14 cellular contexts compared by ENCODE assay signal in the genomic region with DNA sequence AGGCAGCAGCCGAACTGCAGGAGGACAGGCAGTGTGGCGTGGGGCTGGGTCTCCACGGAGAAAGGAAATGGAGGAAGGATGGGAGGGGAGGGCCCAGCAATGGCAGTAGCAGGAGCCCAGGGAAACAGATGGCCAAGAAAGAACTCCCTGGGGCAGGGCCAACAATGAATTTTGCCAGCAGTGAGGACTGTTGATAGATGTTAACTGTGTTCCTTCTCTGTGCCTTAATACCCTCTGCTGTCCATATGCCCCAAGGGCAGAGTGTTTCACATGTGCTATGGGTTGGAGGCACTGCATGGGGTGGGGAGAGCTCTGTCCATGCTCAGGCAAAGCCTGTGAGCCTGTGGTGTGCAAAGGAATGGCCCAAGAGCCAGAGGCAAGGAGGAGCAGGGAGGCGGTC.
DNase-seq lines count a peak whose midpoint lies in the region; ATAC-seq and TF ChIP-seq lines count a peak whose summit lies in the region.
"Had no signal": no experiment of that assay in that cellular context is flagged by ENCODE, and none has a peak within 500 bp of the region (broad histone marks: within the 10 kb centered on the region; RNA-seq: fewer than 3 reads in every experiment).

No MANE protein-coding gene starts in this region.

- H3K36me3 Mint-ChIP-seq in natural killer cell = peaks cover 20% of the 10 kb centered on the region
- H3K36me3 Mint-ChIP-seq in natural killer cell treated with Interleukin-12 subunit alpha and Interleukin-12 subunit beta and Interleukin-15 and Interleukin-18, amount 100 ng/mL, for 72 hours = peaks cover 12% of the 10 kb centered on the region
- H3K36me3 Mint-ChIP-seq in T-cell = peaks cover 18% of the 10 kb centered on the region
- peaks cover 7 to 16% of the 10 kb centered on the region in 2 donors for H3K36me3 Mint-ChIP-seq in activated T-cell treated with anti-CD3 and anti-CD28 coated beads, Interleukin-2, amount 50 U/mL, for 72 hours (ENCODE audit: insufficient read depth in 2 of 2)

- H3K9me3 ChIP-seq in left ventricle myocardium inferior (replicated peaks) = peaks cover 17% of the 10 kb centered on the region
- H3K9me3 ChIP-seq in ascending aorta = no peaks in the 10 kb centered on the region

- H3K4me3 Mint-ChIP-seq in natural killer cell (no peak overlapping the region), T-cell (no peak overlapping the region)
- H3K4me3 Mint-ChIP-seq in natural killer cell treated with Interleukin-12 subunit alpha and Interleukin-12 subunit beta and Interleukin-15 and Interleukin-18, amount 100 ng/mL, for 72 hours = no peak overlapping the region
- H3K4me3 Mint-ChIP-seq in activated T-cell treated with anti-CD3 and anti-CD28 coated beads, Interleukin-2, amount 50 U/mL, for 72 hours = no peak overlapping the region

- H3K4me1 Mint-ChIP-seq in natural killer cell = peaks cover 44 to 47% of the 10 kb centered on the region in 2 donors
- peaks cover 36 to 37% of the 10 kb centered on the region in 2 donors for H3K4me1 Mint-ChIP-seq in natural killer cell treated with Interleukin-12 subunit alpha and Interleukin-12 subunit beta and Interleukin-15 and Interleukin-18, amount 100 ng/mL, for 72 hours (ENCODE audit: low read depth in 2 of 2)
- peaks cover 47 to 51% (median 48%) of the 10 kb centered on the region in 3 donors for H3K4me1 Mint-ChIP-seq in T-cell
- peaks cover 24% of the 10 kb centered on the region for H3K4me1 Mint-ChIP-seq in activated T-cell treated with anti-CD3 and anti-CD28 coated beads, Interleukin-2, amount 50 U/mL, for 72 hours (ENCODE audit: low read depth)

- CTCF ChIA-PET in T-cell (lab: Charles Lee) = interaction anchor here in 1 of 2 donors (0.6 kb wide), 1 partner anchor 360 kb away, joined by 3 read pairs; no protein-coding TSS in a partner anchor

- ATAC-seq in natural killer cell (no peak), T-cell (replicated peaks in 1 of 4) (no peak)
- ATAC-seq in natural killer cell treated with Interleukin-12 subunit alpha and Interleukin-12 subunit beta and Interleukin-15 and Interleukin-18, amount 100 ng/mL, for 72 hours = no peak
- ATAC-seq in activated T-cell treated with anti-CD3 and anti-CD28 coated beads, Interleukin-2, amount 50 U/mL, for 72 hours (replicated peaks in 1 of 2) = no peak
- ATAC-seq: gastroesophageal sphincter, GM12878, mucosa of descending colon had no signal

- H3K4me1 ChIP-seq in left ventricle myocardium inferior (peaks cover 45% of the 10 kb centered on the region), ascending aorta (no peaks in the 10 kb centered on the region)

- no peak for DNase-seq in natural killer cell
- no peak for DNase-seq in natural killer cell treated with Interleukin-12 subunit alpha and Interleukin-12 subunit beta and Interleukin-15 and Interleukin-18, amount 100 ng/mL, for 72 hours (ENCODE audit: low spot score)
- DNase-seq in T-cell = no peak
- DNase-seq in left ventricle myocardium inferior = no peak
- no peak for DNase-seq in AML-193 (lab: John Stamatoyannopoulos, UW)
- no peak for DNase-seq in ascending aorta (ENCODE audit: low spot score in 2 of 2)
- DNase-seq in activated T-cell treated with anti-CD3 and anti-CD28 coated beads, Interleukin-2, amount 50 U/mL, for 48 hours = no peak
- no peak for DNase-seq in activated T-cell treated with anti-CD3 and anti-CD28 coated beads, Interleukin-2, amount 50 U/mL, for 72 hours
- DNase-seq: DND-41; mucosa of descending colon; NCI-H2029; NK-92 treated with Interleukin-12 subunit alpha and Interleukin-12 subunit beta, amount 100 ng/mL, for 24 hours had no signal

- peaks cover 6% of the 10 kb centered on the region in 2 donors for H3K9me3 Mint-ChIP-seq in natural killer cell
- peaks cover 9% of the 10 kb centered on the region for H3K9me3 Mint-ChIP-seq in natural killer cell treated with Interleukin-12 subunit alpha and Interleukin-12 subunit beta and Interleukin-15 and Interleukin-18, amount 100 ng/mL, for 72 hours
- H3K9me3 Mint-ChIP-seq in T-cell = peaks cover 8 to 28% (median 19%) of the 10 kb centered on the region in 3 donors
- peaks cover 10 to 12% of the 10 kb centered on the region in 2 donors for H3K9me3 Mint-ChIP-seq in activated T-cell treated with anti-CD3 and anti-CD28 coated beads, Interleukin-2, amount 50 U/mL, for 72 hours

- intact Hi-C loops in natural killer cell (cut with micrococcal nuclease) = no loop called here
- intact Hi-C loops in left ventricle myocardium inferior (cut with micrococcal nuclease) = no loop called here
- intact Hi-C loops in ascending aorta (cut with DNase I) = no loop called here

- H3K4me3 ChIP-seq in left ventricle myocardium inferior = no peak overlapping the region
- H3K4me3 ChIP-seq in ascending aorta = no peak overlapping the region
- H3K4me3 ChIP-seq: gastroesophageal sphincter, GM12878, mucosa of descending colon had no signal

- H3K36me3 ChIP-seq in left ventricle myocardium inferior (peaks cover 4% of the 10 kb centered on the region), ascending aorta (no peaks in the 10 kb centered on the region)
- H3K36me3 ChIP-seq: gastroesophageal sphincter had no signal

- no peaks in the 10 kb centered on the region for H3K27me3 Mint-ChIP-seq in natural killer cell (ENCODE audit: low read depth in 2 of 2)
- no peaks in the 10 kb centered on the region for H3K27me3 Mint-ChIP-seq in natural killer cell treated with Interleukin-12 subunit alpha and Interleukin-12 subunit beta and Interleukin-15 and Interleukin-18, amount 100 ng/mL, for 72 hours
- no peaks in the 10 kb centered on the region for H3K27me3 Mint-ChIP-seq in T-cell
- H3K27me3 Mint-ChIP-seq in activated T-cell treated with anti-CD3 and anti-CD28 coated beads, Interleukin-2, amount 50 U/mL, for 72 hours (ENCODE audit: low read depth) = no peaks in the 10 kb centered on the region

- H3K27me3 ChIP-seq in left ventricle myocardium inferior (ENCODE audit: low read depth) (no peaks in the 10 kb centered on the region), ascending aorta (no peaks in the 10 kb centered on the region)
- H3K27me3 ChIP-seq: gastroesophageal sphincter had no signal

- H3K27ac Mint-ChIP-seq in natural killer cell (peak overlapping the region; percentile 47 to 57), T-cell (peak overlapping the region; percentile 72 to 74)
- H3K27ac Mint-ChIP-seq in natural killer cell treated with Interleukin-12 subunit alpha and Interleukin-12 subunit beta and Interleukin-15 and Interleukin-18, amount 100 ng/mL, for 72 hours = peak overlapping the region in 1 of 2 donors; percentile 80
- no peak overlapping the region for H3K27ac Mint-ChIP-seq in activated T-cell treated with anti-CD3 and anti-CD28 coated beads, Interleukin-2, amount 50 U/mL, for 72 hours

- H3K27ac ChIP-seq in left ventricle myocardium inferior (replicated peaks) (peak overlapping the region; percentile 63), ascending aorta (no peak overlapping the region)
- H3K27ac ChIP-seq: gastroesophageal sphincter had no signal

- TF ChIP-seq CTCF in natural killer cell (IDR thresholded peaks at IDR 0.05) (no peak), left ventricle myocardium inferior (IDR thresholded peaks at IDR 0.05; ENCODE audit: borderline replicate concordance) (no peak), ascending aorta (IDR thresholded peaks at IDR 0.05) (no peak)

- POLR2A ChIA-PET in T-cell (lab: Charles Lee) = interaction anchor here in 1 of 2 donors (0.5 kb wide), 2 partner anchors 49 to 165 kb away, joined by 3 to 8 read pairs; no protein-coding TSS in a partner anchor
